1 cellular context compared by ENCODE assay signal in genomic region chr1:220281159-220281574, GRCh38.
TF ChIP-seq lines count a peak whose summit lies in the region.

No MANE protein-coding gene starts in this region.

TF ChIP-seq in HepG2, 621 proteins besides CTCF, POLR2A, EP300 and RAD21 (continued from another document):
- TF ChIP-seq ZBTB3 (CRISPR knock-in tag; IDR thresholded peaks at IDR 0.05; ENCODE audit: borderline replicate concordance, low read depth), result no peak
- TF ChIP-seq THAP8 (CRISPR knock-in tag; IDR thresholded peaks at IDR 0.05; ENCODE audit: borderline replicate concordance), result no peak
- TF ChIP-seq ZNF260 (CRISPR knock-in tag; IDR thresholded peaks at IDR 0.05; ENCODE audit: borderline replicate concordance, low read depth), result no peak
- no peak for TF ChIP-seq CSRNP1 (CRISPR knock-in tag; IDR thresholded peaks at IDR 0.05)
- peak; percentile 47 for TF ChIP-seq STAG1 (CRISPR knock-in tag; IDR thresholded peaks at IDR 0.05)
TF ChIP-seq in HepG2: peak in this region for 3.
